Comparison of ENCODE assay signal across 8 cellular contexts in the genomic region with DNA sequence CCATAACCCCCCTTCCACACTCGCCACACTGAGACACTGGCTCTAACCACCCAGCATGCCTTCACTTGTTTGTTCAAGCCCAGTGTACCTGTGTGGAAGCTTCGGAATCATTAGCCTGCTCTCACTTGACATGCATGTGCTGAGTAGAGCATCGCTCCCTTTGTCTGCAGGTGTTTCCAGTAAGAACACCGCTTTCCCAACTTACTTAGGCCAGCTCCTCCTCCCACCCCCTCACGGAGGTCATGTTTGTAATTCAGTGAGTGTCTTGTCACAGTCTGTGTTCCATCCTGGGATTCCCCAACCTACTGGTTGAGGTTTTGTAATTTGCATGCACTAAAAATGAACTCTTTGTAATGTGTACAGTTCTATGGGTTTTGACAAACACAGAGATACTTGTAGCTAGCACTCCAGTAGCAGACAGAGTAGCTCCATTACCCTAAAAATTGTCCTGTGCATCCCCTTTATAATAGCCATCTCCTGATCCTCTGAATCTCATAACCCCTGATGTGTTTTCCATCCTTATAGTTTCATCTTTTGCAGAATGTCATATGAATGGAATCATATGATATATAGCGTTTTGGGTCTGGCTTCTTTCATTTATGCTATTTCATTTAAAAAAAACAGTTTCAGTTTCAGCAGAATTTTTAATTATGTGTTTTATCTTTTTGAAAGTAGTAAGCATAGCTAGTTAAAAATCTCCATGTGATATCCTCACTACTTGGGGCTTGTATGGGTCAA.
DNase-seq lines count a peak whose midpoint lies in the region; ATAC-seq and TF ChIP-seq lines count a peak whose summit lies in the region.

No MANE protein-coding gene starts in this region.

- ATAC-seq in GM19328 (IDR thresholded peaks at IDR 0.05; ENCODE audit: unreplicated experiment), result peak; percentile 95
- ATAC-seq in HG03060 (IDR thresholded peaks at IDR 0.05; ENCODE audit: low read depth, unreplicated experiment), result peak; percentile 96
- ATAC-seq in activated CD8-positive, alpha-beta T cell treated with anti-CD3 and anti-CD28 coated beads, Interleukin-2, amount 10 ng/mL, durations not matched to agents 7 days and 5 days, result peak; percentile 39

- no peak overlapping the region for H3K9ac ChIP-seq in smooth muscle cell (ENCODE audit: low read depth)

- H3K36me3 ChIP-seq in smooth muscle cell (ENCODE audit: low read depth), result no peaks in the 10 kb centered on the region

- no peak for TF ChIP-seq CTCF in smooth muscle cell (IDR thresholded peaks at IDR 0.05; ENCODE audit: borderline replicate concordance, insufficient read depth, poor library complexity, severe bottlenecking)

- H3F3A ChIP-seq in smooth muscle cell (ENCODE audit: low read depth), result no peaks in the 10 kb centered on the region

- no peaks in the 10 kb centered on the region for H3K9me3 ChIP-seq in smooth muscle cell (replicated peaks; ENCODE audit: low read depth)

- no peak overlapping the region for H3K27ac Mint-ChIP-seq in activated CD8-positive, alpha-beta T cell treated with anti-CD3 and anti-CD28 coated beads, Interleukin-2, amount 10 ng/mL, durations not matched to agents 7 days and 5 days

- H3K27ac ChIP-seq in smooth muscle cell (ENCODE audit: low read depth), result no peak overlapping the region

- H4K20me1 ChIP-seq in smooth muscle cell (ENCODE audit: low read depth), result no peaks in the 10 kb centered on the region

- no peak overlapping the region for H3K4me2 ChIP-seq in smooth muscle cell

- WGBS in smooth muscle cell (ENCODE audit: low lambda C conversion rate), result 75% methylated on average over 6 of the region's 6 CpGs

- H3K79me2 ChIP-seq in smooth muscle cell (ENCODE audit: low read depth), result no peaks in the 10 kb centered on the region

- no peaks in the 10 kb centered on the region for H3K27me3 Mint-ChIP-seq in activated CD8-positive, alpha-beta T cell treated with anti-CD3 and anti-CD28 coated beads, Interleukin-2, amount 10 ng/mL, durations not matched to agents 7 days and 5 days (ENCODE audit: low read depth)

- H3K36me3 Mint-ChIP-seq in activated CD8-positive, alpha-beta T cell treated with anti-CD3 and anti-CD28 coated beads, Interleukin-2, amount 10 ng/mL, durations not matched to agents 7 days and 5 days (ENCODE audit: low read depth), result peaks cover 5% of the 10 kb centered on the region

- H3K4me3 ChIP-seq in smooth muscle cell, result no peak overlapping the region

- CTCF ChIA-PET in activated CD8-positive, alpha-beta T cell treated with anti-CD3 and anti-CD28 coated beads, Interleukin-2, amount 10 ng/mL, durations not matched to agents 7 days and 5 days (lab: Charles Lee), result interaction anchor here (1.0 to 1.7 kb wide), 8 partner anchors 9 to 31 kb away, joined by 3 to 10 read pairs (median 4); no protein-coding TSS in a partner anchor

- POLR2A ChIA-PET in activated CD8-positive, alpha-beta T cell treated with anti-CD3 and anti-CD28 coated beads, Interleukin-2, amount 10 ng/mL, durations not matched to agents 7 days and 5 days (lab: Charles Lee), result interaction anchor here (1.1 to 1.8 kb wide), 2 partner anchors 25 to 68 kb away, joined by 3 to 6 read pairs; no protein-coding TSS in a partner anchor

- H2AFZ ChIP-seq in smooth muscle cell (ENCODE audit: low read depth), result no peak overlapping the region

- H3K4me3 Mint-ChIP-seq in activated CD8-positive, alpha-beta T cell treated with anti-CD3 and anti-CD28 coated beads, Interleukin-2, amount 10 ng/mL, durations not matched to agents 7 days and 5 days, result no peak overlapping the region

- peaks cover 11% of the 10 kb centered on the region for H3K4me1 Mint-ChIP-seq in activated CD8-positive, alpha-beta T cell treated with anti-CD3 and anti-CD28 coated beads, Interleukin-2, amount 10 ng/mL, durations not matched to agents 7 days and 5 days (ENCODE audit: low read depth)

- no peak for DNase-seq in activated CD8-positive, alpha-beta T cell treated with anti-CD3 and anti-CD28 coated beads, Interleukin-2, amount 10 ng/mL, durations not matched to agents 7 days and 5 days
- peak; percentile 65 to 73 for DNase-seq in stimulated activated CD4-positive, alpha-beta T cell treated with anti-CD3 and anti-CD28 coated beads, Interleukin-2, amount 100 ng/mL, for 24 hours
- no peak for DNase-seq in NCI-H1105 treated with DMSO at 0.1 percent for 48 hours (lab: John Stamatoyannopoulos, UW)
- no peak for DNase-seq in smooth muscle cell (lab: John Stamatoyannopoulos, UW; ENCODE audit: unreplicated experiment)
- no peak for DNase-seq in activated gamma-delta T cell treated with Interleukin-2 at 50 U/mL for 16 hours
- DNase-seq in NCI-H82 treated with DMSO at 0.1 percent for 48 hours (lab: John Stamatoyannopoulos, UW; ENCODE audit: unreplicated experiment), result no peak

- H3K4me1 ChIP-seq in smooth muscle cell (ENCODE audit: low read depth), result peaks cover 11% of the 10 kb centered on the region

- peaks cover 6% of the 10 kb centered on the region for H3K9me3 Mint-ChIP-seq in activated CD8-positive, alpha-beta T cell treated with anti-CD3 and anti-CD28 coated beads, Interleukin-2, amount 10 ng/mL, durations not matched to agents 7 days and 5 days (ENCODE audit: insufficient read depth)

- H3K27me3 ChIP-seq in smooth muscle cell (ENCODE audit: low read depth), result no peaks in the 10 kb centered on the region

Comparison
In these comparisons a context has a peak if more than half of its experiments do, and no peak if none do; other contexts are left out.
1. ATAC-seq: peak in every context shown above with its lines; median percentile 96 in HG03060; 95 in GM19328; 39 in activated CD8-positive, alpha-beta T cell treated with anti-CD3 and anti-CD28 coated beads, Interleukin-2, amount 10 ng/mL, durations not matched to agents 7 days and 5 days.
2. DNase-seq: peak in stimulated activated CD4-positive, alpha-beta T cell treated with anti-CD3 and anti-CD28 coated beads, Interleukin-2, amount 100 ng/mL, for 24 hours (2 of 2); none in activated CD8-positive, alpha-beta T cell treated with anti-CD3 and anti-CD28 coated beads, Interleukin-2, amount 10 ng/mL, durations not matched to agents 7 days and 5 days (single experiment), NCI-H1105 treated with DMSO at 0.1 percent for 48 hours (single experiment), smooth muscle cell (single experiment), activated gamma-delta T cell treated with Interleukin-2 at 50 U/mL for 16 hours (single experiment) and NCI-H82 treated with DMSO at 0.1 percent for 48 hours (single experiment).